Comparison of ENCODE assay signal across 1 cellular context in the genomic region with DNA sequence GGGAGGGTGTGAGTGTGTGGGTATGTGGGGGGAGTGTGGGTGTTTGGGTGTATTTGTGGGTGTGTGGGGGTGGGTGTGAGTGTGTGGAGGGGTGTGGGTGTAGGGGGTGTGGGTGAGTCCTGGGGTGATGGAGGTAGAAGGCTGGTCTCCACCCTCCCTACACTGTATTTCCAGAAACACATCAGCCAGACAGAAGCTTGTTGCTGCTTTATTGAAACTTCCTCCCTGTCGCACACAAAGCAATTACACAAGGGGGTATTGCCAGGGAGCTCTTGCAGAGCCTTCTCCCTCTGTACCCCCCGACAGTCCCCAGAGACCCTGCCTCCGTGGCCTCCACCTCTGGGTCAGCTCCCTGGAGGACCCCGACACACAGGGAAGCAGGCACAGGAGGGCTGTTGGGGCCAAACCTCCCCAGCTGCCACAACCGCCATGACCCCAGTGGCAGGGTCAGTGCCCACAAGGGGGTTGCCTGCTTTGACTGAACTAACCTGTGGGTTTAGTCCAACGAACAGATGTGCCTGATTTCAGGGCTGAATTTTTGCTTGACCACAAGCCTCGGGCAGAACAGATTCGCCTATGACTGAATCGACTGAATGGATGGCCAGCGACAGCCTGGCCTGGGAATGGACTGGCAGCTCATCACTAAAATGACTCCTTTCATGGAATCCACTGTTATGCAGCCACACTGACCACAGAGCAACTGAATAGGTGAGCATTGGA.
A peak's percentile ranks its signal among the peaks of the same experiment; 100 is the strongest.
TF ChIP-seq lines count a peak whose summit lies in the region.

No MANE protein-coding gene starts in this region.

TF ChIP-seq in GM12878, 131 proteins besides CTCF, POLR2A, EP300 and RAD21 (continues in another document):
- TF ChIP-seq MXI1 (IDR thresholded peaks at IDR 0.05; ENCODE audit: low read depth, low read length) (no peak), NR2F1 (conservative IDR thresholded peaks at IDR 0.05) (peak; percentile 99), FOXM1 (IDR thresholded peaks at IDR 0.05; ENCODE audit: low read depth, low read length) (no peak), STAT1 (conservative IDR thresholded peaks at IDR 0.05) (no peak), CREM (IDR thresholded peaks at IDR 0.05; ENCODE audit: low read depth) (no peak), EGR1 (IDR thresholded peaks at IDR 0.05; ENCODE audit: borderline replicate concordance in 1 of 2, low read depth in 2 of 2, low read length in 2 of 2) (peak in 1 of 2 experiments; percentile 67; a peak in 2 of 3 replicates), ZNF384 (IDR thresholded peaks at IDR 0.05; ENCODE audit: borderline replicate concordance, low read depth, low read length) (no peak), PML (IDR thresholded peaks at IDR 0.05; ENCODE audit: low read length) (no peak), MYB (IDR thresholded peaks at IDR 0.05; ENCODE audit: borderline replicate concordance, low read depth, low read length) (no peak), SREBF2 (IDR thresholded peaks at IDR 0.05; ENCODE audit: low read length) (no peak), EED (IDR thresholded peaks at IDR 0.05; ENCODE audit: low read depth) (0 out of 2 replicates have a peak, but pooled peaks have one; percentile 9), TAF1 (IDR thresholded peaks at IDR 0.05; ENCODE audit: borderline replicate concordance, low read depth, low read length) (no peak), JUNB (IDR thresholded peaks at IDR 0.05) (no peak), IKZF1 (conservative IDR thresholded peaks at IDR 0.05) (peak; percentile 69), SMC3 (IDR thresholded peaks at IDR 0.05; ENCODE audit: borderline replicate concordance, low read length) (no peak), CHD1 (IDR thresholded peaks at IDR 0.05; ENCODE audit: low read depth, low read length) (no peak), BCL11A (IDR thresholded peaks at IDR 0.05; ENCODE audit: low read depth, low read length) (no peak), SREBF1 (IDR thresholded peaks at IDR 0.05; ENCODE audit: low read length) (no peak), NFXL1 (IDR thresholded peaks at IDR 0.05; ENCODE audit: borderline replicate concordance) (no peak), ZNF207 (IDR thresholded peaks at IDR 0.05; ENCODE audit: borderline replicate concordance) (no peak), HDGF (IDR thresholded peaks at IDR 0.05) (no peak), NBN (IDR thresholded peaks at IDR 0.05) (peak; percentile 49; the same call in 1 of the 2 replicates), HCFC1 (IDR thresholded peaks at IDR 0.05; ENCODE audit: low read length) (no peak), FOS (IDR thresholded peaks at IDR 0.05; ENCODE audit: borderline replicate concordance, extremely low read depth, insufficient read length) (no peak), ETV6 (conservative IDR thresholded peaks at IDR 0.05 in 1 of 2, IDR thresholded peaks at IDR 0.05 in 1 of 2; ENCODE audit: borderline replicate concordance in 1 of 2, low read depth in 1 of 2) (no peak), SUPT20H (IDR thresholded peaks at IDR 0.05; ENCODE audit: borderline replicate concordance, control insufficient read depth, low read depth, low read length) (no peak), ZBED1 (IDR thresholded peaks at IDR 0.05; ENCODE audit: borderline replicate concordance) (no peak), HDAC6 (IDR thresholded peaks at IDR 0.05; ENCODE audit: unreplicated experiment) (no peak), ZNF622 (IDR thresholded peaks at IDR 0.05) (no peak), TBL1XR1 (IDR thresholded peaks at IDR 0.05; ENCODE audit: low read depth, low read length) (no peak), TCF3 (IDR thresholded peaks at IDR 0.05; ENCODE audit: borderline replicate concordance, insufficient read depth, low read depth, low read length) (no peak), SUZ12 (IDR thresholded peaks at IDR 0.05; ENCODE audit: unreplicated experiment) (no peak)
- TF ChIP-seq, protein P1, sequence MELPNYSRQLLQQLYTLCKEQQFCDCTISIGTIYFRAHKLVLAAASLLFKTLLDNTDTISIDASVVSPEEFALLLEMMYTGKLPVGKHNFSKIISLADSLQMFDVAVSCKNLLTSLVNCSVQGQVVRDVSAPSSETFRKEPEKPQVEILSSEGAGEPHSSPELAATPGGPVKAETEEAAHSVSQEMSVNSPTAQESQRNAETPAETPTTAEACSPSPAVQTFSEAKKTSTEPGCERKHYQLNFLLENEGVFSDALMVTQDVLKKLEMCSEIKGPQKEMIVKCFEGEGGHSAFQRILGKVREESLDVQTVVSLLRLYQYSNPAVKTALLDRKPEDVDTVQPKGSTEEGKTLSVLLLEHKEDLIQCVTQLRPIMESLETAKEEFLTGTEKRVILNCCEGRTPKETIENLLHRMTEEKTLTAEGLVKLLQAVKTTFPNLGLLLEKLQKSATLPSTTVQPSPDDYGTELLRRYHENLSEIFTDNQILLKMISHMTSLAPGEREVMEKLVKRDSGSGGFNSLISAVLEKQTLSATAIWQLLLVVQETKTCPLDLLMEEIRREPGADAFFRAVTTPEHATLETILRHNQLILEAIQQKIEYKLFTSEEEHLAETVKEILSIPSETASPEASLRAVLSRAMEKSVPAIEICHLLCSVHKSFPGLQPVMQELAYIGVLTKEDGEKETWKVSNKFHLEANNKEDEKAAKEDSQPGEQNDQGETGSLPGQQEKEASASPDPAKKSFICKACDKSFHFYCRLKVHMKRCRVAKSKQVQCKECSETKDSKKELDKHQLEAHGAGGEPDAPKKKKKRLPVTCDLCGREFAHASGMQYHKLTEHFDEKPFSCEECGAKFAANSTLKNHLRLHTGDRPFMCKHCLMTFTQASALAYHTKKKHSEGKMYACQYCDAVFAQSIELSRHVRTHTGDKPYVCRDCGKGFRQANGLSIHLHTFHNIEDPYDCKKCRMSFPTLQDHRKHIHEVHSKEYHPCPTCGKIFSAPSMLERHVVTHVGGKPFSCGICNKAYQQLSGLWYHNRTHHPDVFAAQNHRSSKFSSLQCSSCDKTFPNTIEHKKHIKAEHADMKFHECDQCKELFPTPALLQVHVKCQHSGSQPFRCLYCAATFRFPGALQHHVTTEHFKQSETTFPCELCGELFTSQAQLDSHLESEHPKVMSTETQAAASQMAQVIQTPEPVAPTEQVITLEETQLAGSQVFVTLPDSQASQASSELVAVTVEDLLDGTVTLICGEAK (IDR thresholded peaks at IDR 0.05; ENCODE audit: borderline replicate concordance) = peak; percentile 77
- TF ChIP-seq, protein P2, sequence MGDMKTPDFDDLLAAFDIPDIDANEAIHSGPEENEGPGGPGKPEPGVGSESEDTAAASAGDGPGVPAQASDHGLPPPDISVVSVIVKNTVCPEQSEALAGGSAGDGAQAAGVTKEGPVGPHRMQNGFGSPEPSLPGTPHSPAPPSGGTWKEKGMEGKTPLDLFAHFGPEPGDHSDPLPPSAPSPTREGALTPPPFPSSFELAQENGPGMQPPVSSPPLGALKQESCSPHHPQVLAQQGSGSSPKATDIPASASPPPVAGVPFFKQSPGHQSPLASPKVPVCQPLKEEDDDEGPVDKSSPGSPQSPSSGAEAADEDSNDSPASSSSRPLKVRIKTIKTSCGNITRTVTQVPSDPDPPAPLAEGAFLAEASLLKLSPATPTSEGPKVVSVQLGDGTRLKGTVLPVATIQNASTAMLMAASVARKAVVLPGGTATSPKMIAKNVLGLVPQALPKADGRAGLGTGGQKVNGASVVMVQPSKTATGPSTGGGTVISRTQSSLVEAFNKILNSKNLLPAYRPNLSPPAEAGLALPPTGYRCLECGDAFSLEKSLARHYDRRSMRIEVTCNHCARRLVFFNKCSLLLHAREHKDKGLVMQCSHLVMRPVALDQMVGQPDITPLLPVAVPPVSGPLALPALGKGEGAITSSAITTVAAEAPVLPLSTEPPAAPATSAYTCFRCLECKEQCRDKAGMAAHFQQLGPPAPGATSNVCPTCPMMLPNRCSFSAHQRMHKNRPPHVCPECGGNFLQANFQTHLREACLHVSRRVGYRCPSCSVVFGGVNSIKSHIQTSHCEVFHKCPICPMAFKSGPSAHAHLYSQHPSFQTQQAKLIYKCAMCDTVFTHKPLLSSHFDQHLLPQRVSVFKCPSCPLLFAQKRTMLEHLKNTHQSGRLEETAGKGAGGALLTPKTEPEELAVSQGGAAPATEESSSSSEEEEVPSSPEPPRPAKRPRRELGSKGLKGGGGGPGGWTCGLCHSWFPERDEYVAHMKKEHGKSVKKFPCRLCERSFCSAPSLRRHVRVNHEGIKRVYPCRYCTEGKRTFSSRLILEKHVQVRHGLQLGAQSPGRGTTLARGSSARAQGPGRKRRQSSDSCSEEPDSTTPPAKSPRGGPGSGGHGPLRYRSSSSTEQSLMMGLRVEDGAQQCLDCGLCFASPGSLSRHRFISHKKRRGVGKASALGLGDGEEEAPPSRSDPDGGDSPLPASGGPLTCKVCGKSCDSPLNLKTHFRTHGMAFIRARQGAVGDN (IDR thresholded peaks at IDR 0.05) = peak; percentile 63
- TF ChIP-seq, protein P3, sequence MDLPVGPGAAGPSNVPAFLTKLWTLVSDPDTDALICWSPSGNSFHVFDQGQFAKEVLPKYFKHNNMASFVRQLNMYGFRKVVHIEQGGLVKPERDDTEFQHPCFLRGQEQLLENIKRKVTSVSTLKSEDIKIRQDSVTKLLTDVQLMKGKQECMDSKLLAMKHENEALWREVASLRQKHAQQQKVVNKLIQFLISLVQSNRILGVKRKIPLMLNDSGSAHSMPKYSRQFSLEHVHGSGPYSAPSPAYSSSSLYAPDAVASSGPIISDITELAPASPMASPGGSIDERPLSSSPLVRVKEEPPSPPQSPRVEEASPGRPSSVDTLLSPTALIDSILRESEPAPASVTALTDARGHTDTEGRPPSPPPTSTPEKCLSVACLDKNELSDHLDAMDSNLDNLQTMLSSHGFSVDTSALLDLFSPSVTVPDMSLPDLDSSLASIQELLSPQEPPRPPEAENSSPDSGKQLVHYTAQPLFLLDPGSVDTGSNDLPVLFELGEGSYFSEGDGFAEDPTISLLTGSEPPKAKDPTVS (IDR thresholded peaks at IDR 0.05; ENCODE audit: low read depth, low read length) = no peak
- TF ChIP-seq, protein P4, sequence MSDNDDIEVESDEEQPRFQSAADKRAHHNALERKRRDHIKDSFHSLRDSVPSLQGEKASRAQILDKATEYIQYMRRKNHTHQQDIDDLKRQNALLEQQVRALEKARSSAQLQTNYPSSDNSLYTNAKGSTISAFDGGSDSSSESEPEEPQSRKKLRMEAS (IDR thresholded peaks at IDR 0.05; ENCODE audit: low read depth, low read length) = no peak
- TF ChIP-seq, protein P5, sequence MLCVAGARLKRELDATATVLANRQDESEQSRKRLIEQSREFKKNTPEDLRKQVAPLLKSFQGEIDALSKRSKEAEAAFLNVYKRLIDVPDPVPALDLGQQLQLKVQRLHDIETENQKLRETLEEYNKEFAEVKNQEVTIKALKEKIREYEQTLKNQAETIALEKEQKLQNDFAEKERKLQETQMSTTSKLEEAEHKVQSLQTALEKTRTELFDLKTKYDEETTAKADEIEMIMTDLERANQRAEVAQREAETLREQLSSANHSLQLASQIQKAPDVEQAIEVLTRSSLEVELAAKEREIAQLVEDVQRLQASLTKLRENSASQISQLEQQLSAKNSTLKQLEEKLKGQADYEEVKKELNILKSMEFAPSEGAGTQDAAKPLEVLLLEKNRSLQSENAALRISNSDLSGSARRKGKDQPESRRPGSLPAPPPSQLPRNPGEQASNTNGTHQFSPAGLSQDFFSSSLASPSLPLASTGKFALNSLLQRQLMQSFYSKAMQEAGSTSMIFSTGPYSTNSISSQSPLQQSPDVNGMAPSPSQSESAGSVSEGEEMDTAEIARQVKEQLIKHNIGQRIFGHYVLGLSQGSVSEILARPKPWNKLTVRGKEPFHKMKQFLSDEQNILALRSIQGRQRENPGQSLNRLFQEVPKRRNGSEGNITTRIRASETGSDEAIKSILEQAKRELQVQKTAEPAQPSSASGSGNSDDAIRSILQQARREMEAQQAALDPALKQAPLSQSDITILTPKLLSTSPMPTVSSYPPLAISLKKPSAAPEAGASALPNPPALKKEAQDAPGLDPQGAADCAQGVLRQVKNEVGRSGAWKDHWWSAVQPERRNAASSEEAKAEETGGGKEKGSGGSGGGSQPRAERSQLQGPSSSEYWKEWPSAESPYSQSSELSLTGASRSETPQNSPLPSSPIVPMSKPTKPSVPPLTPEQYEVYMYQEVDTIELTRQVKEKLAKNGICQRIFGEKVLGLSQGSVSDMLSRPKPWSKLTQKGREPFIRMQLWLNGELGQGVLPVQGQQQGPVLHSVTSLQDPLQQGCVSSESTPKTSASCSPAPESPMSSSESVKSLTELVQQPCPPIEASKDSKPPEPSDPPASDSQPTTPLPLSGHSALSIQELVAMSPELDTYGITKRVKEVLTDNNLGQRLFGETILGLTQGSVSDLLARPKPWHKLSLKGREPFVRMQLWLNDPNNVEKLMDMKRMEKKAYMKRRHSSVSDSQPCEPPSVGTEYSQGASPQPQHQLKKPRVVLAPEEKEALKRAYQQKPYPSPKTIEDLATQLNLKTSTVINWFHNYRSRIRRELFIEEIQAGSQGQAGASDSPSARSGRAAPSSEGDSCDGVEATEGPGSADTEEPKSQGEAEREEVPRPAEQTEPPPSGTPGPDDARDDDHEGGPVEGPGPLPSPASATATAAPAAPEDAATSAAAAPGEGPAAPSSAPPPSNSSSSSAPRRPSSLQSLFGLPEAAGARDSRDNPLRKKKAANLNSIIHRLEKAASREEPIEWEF (IDR thresholded peaks at IDR 0.05; ENCODE audit: insufficient replicate concordance, low read depth, low read length) = no peak
- TF ChIP-seq, protein P6, sequence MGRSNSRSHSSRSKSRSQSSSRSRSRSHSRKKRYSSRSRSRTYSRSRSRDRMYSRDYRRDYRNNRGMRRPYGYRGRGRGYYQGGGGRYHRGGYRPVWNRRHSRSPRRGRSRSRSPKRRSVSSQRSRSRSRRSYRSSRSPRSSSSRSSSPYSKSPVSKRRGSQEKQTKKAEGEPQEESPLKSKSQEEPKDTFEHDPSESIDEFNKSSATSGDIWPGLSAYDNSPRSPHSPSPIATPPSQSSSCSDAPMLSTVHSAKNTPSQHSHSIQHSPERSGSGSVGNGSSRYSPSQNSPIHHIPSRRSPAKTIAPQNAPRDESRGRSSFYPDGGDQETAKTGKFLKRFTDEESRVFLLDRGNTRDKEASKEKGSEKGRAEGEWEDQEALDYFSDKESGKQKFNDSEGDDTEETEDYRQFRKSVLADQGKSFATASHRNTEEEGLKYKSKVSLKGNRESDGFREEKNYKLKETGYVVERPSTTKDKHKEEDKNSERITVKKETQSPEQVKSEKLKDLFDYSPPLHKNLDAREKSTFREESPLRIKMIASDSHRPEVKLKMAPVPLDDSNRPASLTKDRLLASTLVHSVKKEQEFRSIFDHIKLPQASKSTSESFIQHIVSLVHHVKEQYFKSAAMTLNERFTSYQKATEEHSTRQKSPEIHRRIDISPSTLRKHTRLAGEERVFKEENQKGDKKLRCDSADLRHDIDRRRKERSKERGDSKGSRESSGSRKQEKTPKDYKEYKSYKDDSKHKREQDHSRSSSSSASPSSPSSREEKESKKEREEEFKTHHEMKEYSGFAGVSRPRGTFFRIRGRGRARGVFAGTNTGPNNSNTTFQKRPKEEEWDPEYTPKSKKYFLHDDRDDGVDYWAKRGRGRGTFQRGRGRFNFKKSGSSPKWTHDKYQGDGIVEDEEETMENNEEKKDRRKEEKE (IDR thresholded peaks at IDR 0.05) = no peak
- TF ChIP-seq, protein P7, sequence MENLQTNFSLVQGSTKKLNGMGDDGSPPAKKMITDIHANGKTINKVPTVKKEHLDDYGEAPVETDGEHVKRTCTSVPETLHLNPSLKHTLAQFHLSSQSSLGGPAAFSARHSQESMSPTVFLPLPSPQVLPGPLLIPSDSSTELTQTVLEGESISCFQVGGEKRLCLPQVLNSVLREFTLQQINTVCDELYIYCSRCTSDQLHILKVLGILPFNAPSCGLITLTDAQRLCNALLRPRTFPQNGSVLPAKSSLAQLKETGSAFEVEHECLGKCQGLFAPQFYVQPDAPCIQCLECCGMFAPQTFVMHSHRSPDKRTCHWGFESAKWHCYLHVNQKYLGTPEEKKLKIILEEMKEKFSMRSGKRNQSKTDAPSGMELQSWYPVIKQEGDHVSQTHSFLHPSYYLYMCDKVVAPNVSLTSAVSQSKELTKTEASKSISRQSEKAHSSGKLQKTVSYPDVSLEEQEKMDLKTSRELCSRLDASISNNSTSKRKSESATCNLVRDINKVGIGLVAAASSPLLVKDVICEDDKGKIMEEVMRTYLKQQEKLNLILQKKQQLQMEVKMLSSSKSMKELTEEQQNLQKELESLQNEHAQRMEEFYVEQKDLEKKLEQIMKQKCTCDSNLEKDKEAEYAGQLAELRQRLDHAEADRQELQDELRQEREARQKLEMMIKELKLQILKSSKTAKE (IDR thresholded peaks at IDR 0.05; ENCODE audit: low read depth, poor library complexity, severe bottlenecking) = no peak
